In genomic region chr6:138278326-138278725, GRCh38 we compare ENCODE assay signal across 9 cellular contexts.
DNase-seq lines count a peak whose midpoint lies in the region; ATAC-seq and TF ChIP-seq lines count a peak whose summit lies in the region.
"Had no signal": no experiment of that assay in that cellular context is flagged by ENCODE, and none has a peak within 500 bp of the region (broad histone marks: within the 10 kb centered on the region; RNA-seq: fewer than 3 reads in every experiment).

No MANE protein-coding gene starts in this region.

- H3K36me3 ChIP-seq in A673 (ENCODE audit: insufficient read depth, low read length, poor library complexity, severe bottlenecking) (no peaks in the 10 kb centered on the region), mammary epithelial cell (ENCODE audit: insufficient read depth, low read length) (no peaks in the 10 kb centered on the region)

- H3K27ac ChIP-seq in A673 (ENCODE audit: low read depth, low read length, poor library complexity, severe bottlenecking) (no peak overlapping the region), mammary epithelial cell (ENCODE audit: insufficient read depth, low read depth, low read length) (no peak overlapping the region)

- no peaks in the 10 kb centered on the region for H4K20me1 ChIP-seq in mammary epithelial cell (ENCODE audit: insufficient read depth, low read length)

- ATAC-seq in left colon (peak; percentile 67), HG03457 (IDR thresholded peaks at IDR 0.05; ENCODE audit: unreplicated experiment) (no peak), GM18907 (IDR thresholded peaks at IDR 0.05; ENCODE audit: unreplicated experiment) (no peak)

- H3K27me3 ChIP-seq in A673 (replicated peaks; ENCODE audit: insufficient read depth, low read depth, low read length, poor library complexity) (no peaks in the 10 kb centered on the region), mammary epithelial cell (ENCODE audit: insufficient read depth, low read length) (no peaks in the 10 kb centered on the region)

- WGBS in mammary epithelial cell (ENCODE audit: low coverage, missing lambda C conversion rate) = 86% methylated on average over 10 of the region's 12 CpGs

- dilution Hi-C loops in mammary epithelial cell (cut with HindIII; ENCODE audit: low sequenced_read_pairs) = no loop called here

- no peaks in the 10 kb centered on the region for H3K79me2 ChIP-seq in mammary epithelial cell (ENCODE audit: insufficient read depth, low read length)

- peak; percentile 63 for DNase-seq in A673 (ENCODE audit: low spot score)
- DNase-seq in HuH-7.5 (ENCODE audit: low spot score) = peak; percentile 56
- no peak for DNase-seq in mammary epithelial cell
- DNase-seq in left colon = no peak
- no peak for DNase-seq in SW480 (ENCODE audit: low spot score)
- DNase-seq in NOMO-1 treated with DMSO at 0.1 percent for 48 hours (lab: John Stamatoyannopoulos, UW; ENCODE audit: unreplicated experiment) = no peak
- DNase-seq: activated naive CD8-positive, alpha-beta T cell treated with anti-CD3 and anti-CD28 coated beads for 36 hours had no signal

- H3K9me3 ChIP-seq in A673 (ENCODE audit: low read depth, low read length, poor library complexity, severe bottlenecking) = no peaks in the 10 kb centered on the region
- no peaks in the 10 kb centered on the region for H3K9me3 ChIP-seq in mammary epithelial cell (replicated peaks; ENCODE audit: insufficient read depth, low read length)

- H2AFZ ChIP-seq in mammary epithelial cell (ENCODE audit: low read depth, low read length) = no peak overlapping the region

- H3K9ac ChIP-seq in mammary epithelial cell (ENCODE audit: insufficient read depth, low read length) = no peak overlapping the region

- in situ Hi-C loops in mammary epithelial cell (cut with MboI; ENCODE audit: low sequenced_read_pairs in 2 of 2) = loop anchor here (10.0 to 25.0 kb wide), 2 partner anchors 164 to 234 kb away; no protein-coding TSS in a partner anchor

- H3K4me1 ChIP-seq in A673 (ENCODE audit: insufficient read depth, low read length, poor library complexity, severe bottlenecking) (no peaks in the 10 kb centered on the region), mammary epithelial cell (ENCODE audit: insufficient read depth, low read length) (no peaks in the 10 kb centered on the region)

- H3K4me3 ChIP-seq in A673 (ENCODE audit: low read depth, low read length, poor library complexity, severe bottlenecking) (no peak overlapping the region), mammary epithelial cell (replicated peaks in 1 of 3; ENCODE audit: insufficient read depth in 1 of 3, low read depth in 2 of 3, low read length in 3 of 3) (no peak overlapping the region)

- no peak overlapping the region for H3K4me2 ChIP-seq in mammary epithelial cell (ENCODE audit: insufficient read depth, low read depth, low read length)

- TF ChIP-seq CTCF in A673 (conservative IDR thresholded peaks at IDR 0.05; ENCODE audit: low read depth, low read length) = peak; percentile 60
- peak; percentile 27 to 43 for TF ChIP-seq CTCF in mammary epithelial cell (conservative IDR thresholded peaks at IDR 0.05 in 1 of 2, IDR thresholded peaks at IDR 0.05 in 1 of 2; ENCODE audit: extremely low read depth in 1 of 2, insufficient read depth in 1 of 2, low read depth in 1 of 2, low read length in 2 of 2)

- intact Hi-C loops in A673 (cut with micrococcal nuclease; ENCODE audit: unreplicated experiment) (loop anchor here (10.0 kb wide), 1 partner anchor 274 kb away; no protein-coding TSS in a partner anchor), mammary epithelial cell (cut with micrococcal nuclease) (loop anchor here (1.0 to 5.0 kb wide), 2 partner anchors 162 to 276 kb away; no protein-coding TSS in a partner anchor), left colon (cut with DNase I, micrococcal nuclease) (no loop called here)

- BruUV-seq in A673 (replicated peaks; lab: Mats Ljungman, UMichigan) (no TSS peak), mammary epithelial cell (replicated peaks; lab: Mats Ljungman, UMichigan) (no TSS peak)

- CTCF ChIA-PET in A673 (lab: Charles Lee) (interaction anchor here (1.3 kb wide), 1 partner anchor 163 kb away, joined by 15 read pairs; no protein-coding TSS in a partner anchor), mammary epithelial cell (lab: Charles Lee; ENCODE audit: low non-redundant PET) (interaction anchor here (0.6 kb wide), 1 partner anchor 32 kb away, joined by 3 read pairs; no protein-coding TSS in a partner anchor)

- POLR2A ChIA-PET in A673 (lab: Charles Lee; ENCODE audit: low non-redundant PET) = no interaction called here

Comparison
In these comparisons a context has a peak if more than half of its experiments do, and no peak if none do; other contexts are left out.
1. DNase-seq: peak in A673 (single experiment) and HuH-7.5 (single experiment); none in mammary epithelial cell (single experiment), left colon (0 of 2), SW480 (single experiment) and NOMO-1 treated with DMSO at 0.1 percent for 48 hours (single experiment).
2. intact Hi-C loops: an anchor here in A673 (10.0 kb wide) and mammary epithelial cell (1.0 to 5.0 kb wide); none called in left colon.